Comparison of ENCODE assay signal across 23 cellular contexts in the genomic region with DNA sequence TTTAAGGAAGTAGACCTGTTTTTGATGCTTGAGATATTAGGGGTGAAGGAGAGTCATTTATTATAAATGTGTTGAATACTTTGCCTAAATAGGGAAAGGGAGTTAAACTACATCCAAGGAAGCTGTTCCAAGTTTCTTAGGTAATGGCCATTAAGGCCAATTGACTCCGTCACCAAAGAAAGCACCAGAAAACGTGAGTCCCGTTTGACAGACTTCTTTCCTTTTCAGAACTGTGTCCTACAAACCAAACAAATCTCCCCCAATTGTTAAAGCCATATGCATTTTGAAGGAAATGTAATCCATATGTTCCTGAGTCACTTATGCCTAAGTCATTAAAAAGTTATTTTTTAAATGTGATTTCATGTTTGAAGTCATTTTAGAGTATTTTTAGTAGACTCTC.
DNase-seq lines count a peak whose midpoint lies in the region; ATAC-seq, FAIRE-seq and TF ChIP-seq lines count a peak whose summit lies in the region.
"Had no signal": no experiment of that assay in that cellular context is flagged by ENCODE, and none has a peak within 500 bp of the region (broad histone marks: within the 10 kb centered on the region; RNA-seq: fewer than 3 reads in every experiment).

No MANE protein-coding gene starts in this region.

- DNase-seq in GM19239 (ENCODE audit: insufficient read length, low spot score) (no peak), SK-N-SH (no peak), fibroblast of the aortic adventitia (ENCODE audit: low read depth) (peak; percentile 60), nucleus accumbens (lab: John Stamatoyannopoulos, UW) (no peak), OCI-M1 (lab: John Stamatoyannopoulos, UW) (no peak), esophagus squamous epithelium (lab: John Stamatoyannopoulos, UW) (no peak)
- no peak for DNase-seq in activated effector memory CD4-positive, alpha-beta T cell treated with anti-CD3 and anti-CD28 coated beads, Interleukin-2, amount 50 U/mL, for 16 hours
- DNase-seq: activated effector memory CD4-positive, alpha-beta T cell treated with Interleukin-2 at 50 U/mL for 16 hours; AML-193; amniotic stem cell; effector memory CD4-positive, alpha-beta T cell; gastrocnemius medialis; mucosa of descending colon; NCI-H1417 treated with DMSO at 0.1 percent for 48 hours; NCI-H2171; NCI-H526 treated with DMSO at 0.1 percent for 48 hours; PC-9; right cardiac atrium; stimulated activated CD4-positive, alpha-beta T cell treated with anti-CD3 and anti-CD28 coated beads, Interleukin-1b, Interleukin-23, amount 100 ng/mL, for 48 hours; T1000 had no signal

- H3K4me3 ChIP-seq in SK-N-SH (ENCODE audit: low read depth in 2 of 2, low read length in 1 of 2): peak overlapping the region in 1 of 2 experiments; percentile 13; a peak in 1 of 4 replicates
- no peak overlapping the region for H3K4me3 ChIP-seq in fibroblast of the aortic adventitia (ENCODE audit: low read depth, low read length)
- no peak overlapping the region for H3K4me3 ChIP-seq in esophagus squamous epithelium
- H3K4me3 ChIP-seq: gastrocnemius medialis, mucosa of descending colon, PC-9, SJSA1 had no signal

- no peaks in the 10 kb centered on the region for H3K27me3 ChIP-seq in SK-N-SH (ENCODE audit: insufficient read depth)
- H3K27me3 ChIP-seq in esophagus squamous epithelium: no peaks in the 10 kb centered on the region
- H3K27me3 ChIP-seq: gastrocnemius medialis, SJSA1 had no signal

- H3F3A ChIP-seq in SK-N-SH (replicated peaks; ENCODE audit: insufficient read depth): peaks cover 9% of the 10 kb centered on the region

- peak overlapping the region; percentile 75; the same call in 1 of the 2 replicates for H2AFZ ChIP-seq in SK-N-SH (ENCODE audit: low read depth)
- H2AFZ ChIP-seq: PC-9 had no signal

- intact Hi-C loops in esophagus squamous epithelium (cut with DNase I): no loop called here

- no peaks in the 10 kb centered on the region for H3K9me3 ChIP-seq in SK-N-SH
- no peaks in the 10 kb centered on the region for H3K9me3 ChIP-seq in esophagus squamous epithelium
- H3K9me3 ChIP-seq: gastrocnemius medialis, mucosa of descending colon, SJSA1 had no signal

- H3K27me3 Mint-ChIP-seq in stimulated activated memory B cell treated with anti-CD40 and anti-IgM and Interleukin-4, amounts not matched to agents 10 μg/mL and 1 μg/mL and 100 μg/mL, for 72 hours: no peaks in the 10 kb centered on the region

- peaks cover 5 to 14% of the 10 kb centered on the region in 2 experiments; a peak in 2 of 4 replicates for H3K4me1 ChIP-seq in SK-N-SH (ENCODE audit: control insufficient read depth in 1 of 2, insufficient read depth in 2 of 2, low read depth in 1 of 2, low read length in 1 of 2)
- no peaks in the 10 kb centered on the region for H3K4me1 ChIP-seq in esophagus squamous epithelium
- H3K4me1 ChIP-seq: SJSA1 had no signal

- no peaks in the 10 kb centered on the region for H3K79me2 ChIP-seq in SK-N-SH (ENCODE audit: insufficient read depth)

- H3K9me3 Mint-ChIP-seq in stimulated activated memory B cell treated with anti-CD40 and anti-IgM and Interleukin-4, amounts not matched to agents 10 μg/mL and 1 μg/mL and 100 μg/mL, for 72 hours: no peaks in the 10 kb centered on the region

- peaks cover 29% of the 10 kb centered on the region for H3K4me1 Mint-ChIP-seq in stimulated activated memory B cell treated with anti-CD40 and anti-IgM and Interleukin-4, amounts not matched to agents 10 μg/mL and 1 μg/mL and 100 μg/mL, for 72 hours

- peak overlapping the region; percentile 85 for H3K27ac Mint-ChIP-seq in stimulated activated memory B cell treated with anti-CD40 and anti-IgM and Interleukin-4, amounts not matched to agents 10 μg/mL and 1 μg/mL and 100 μg/mL, for 72 hours

- no peak for ATAC-seq in stimulated activated memory B cell treated with anti-CD40 and anti-IgM and Interleukin-4, amounts not matched to agents 10 μg/mL and 1 μg/mL and 100 μg/mL, for 72 hours
- ATAC-seq: gastrocnemius medialis, mucosa of descending colon, right cardiac atrium had no signal

- peak; percentile 80 for FAIRE-seq in GM19239 (lab: Jason Lieb, UNC)
- FAIRE-seq: G401.6 had no signal

- CTCF ChIA-PET in SK-N-SH (lab: Yijun Ruan, JAX): no interaction called here

- TF ChIP-seq EP300 in SK-N-SH (IDR thresholded peaks at IDR 0.05; ENCODE audit: borderline replicate concordance in 1 of 2, low read depth in 1 of 2, low read length in 1 of 2): peak in 1 of 2 experiments; percentile 25; a peak in 1 of 4 replicates

- H3K4me3 Mint-ChIP-seq in stimulated activated memory B cell treated with anti-CD40 and anti-IgM and Interleukin-4, amounts not matched to agents 10 μg/mL and 1 μg/mL and 100 μg/mL, for 72 hours: no peak overlapping the region

- H3K27ac ChIP-seq in SK-N-SH (ENCODE audit: low read depth in 2 of 2, low read length in 1 of 2) (peak overlapping the region; percentile 47 to 75; a peak in 3 of 4 replicates), esophagus squamous epithelium (no peak overlapping the region)
- H3K27ac ChIP-seq: gastrocnemius medialis, PC-9, SJSA1 had no signal

- POLR2A ChIA-PET in SK-N-SH (lab: Yijun Ruan, JAX): no interaction called here

- H4K20me1 ChIP-seq in SK-N-SH (ENCODE audit: insufficient read depth): no peaks in the 10 kb centered on the region

- H3K36me3 ChIP-seq in SK-N-SH (replicated peaks in 1 of 2; ENCODE audit: control insufficient read depth in 1 of 2, insufficient read depth in 2 of 2, low read length in 1 of 2) (no peaks in the 10 kb centered on the region), esophagus squamous epithelium (no peaks in the 10 kb centered on the region)
- H3K36me3 ChIP-seq: gastrocnemius medialis, SJSA1 had no signal

- peak overlapping the region; percentile 17; the same call in 1 of the 2 replicates for H3K9ac ChIP-seq in SK-N-SH

- TF ChIP-seq CTCF in SK-N-SH (IDR thresholded peaks at IDR 0.05) (no peak), fibroblast of the aortic adventitia (IDR thresholded peaks at IDR 0.05; ENCODE audit: insufficient read depth, low read length) (no peak), esophagus squamous epithelium (IDR thresholded peaks at IDR 0.05) (no peak)

- no peak for TF ChIP-seq RAD21 in SK-N-SH (IDR thresholded peaks at IDR 0.05; ENCODE audit: low read length)

- peak overlapping the region; percentile 61 for H3K4me2 ChIP-seq in SK-N-SH
- H3K4me2 ChIP-seq: PC-9 had no signal

- peaks cover 18% of the 10 kb centered on the region for H3K36me3 Mint-ChIP-seq in stimulated activated memory B cell treated with anti-CD40 and anti-IgM and Interleukin-4, amounts not matched to agents 10 μg/mL and 1 μg/mL and 100 μg/mL, for 72 hours

- TF ChIP-seq POLR2A in esophagus squamous epithelium (IDR thresholded peaks at IDR 0.05): no peak

- no peaks in the 10 kb centered on the region for H3K9me2 ChIP-seq in SK-N-SH

- WGBS in SK-N-SH (ENCODE audit: low lambda C conversion rate): 23% methylated on average over 3 of the region's 3 CpGs
- 68 to 81% methylated on average over 3 of the region's 3 CpGs for WGBS in esophagus squamous epithelium, 2 donors

TF ChIP-seq in SK-N-SH, 30 proteins besides CTCF, POLR2A, EP300 and RAD21 (continues in another document):
- TF ChIP-seq TEAD4 (IDR thresholded peaks at IDR 0.05; ENCODE audit: borderline replicate concordance, insufficient read depth) (no peak), JUND (IDR thresholded peaks at IDR 0.05) (peak; percentile 32; the same call in 1 of the 2 replicates), RXRA (IDR thresholded peaks at IDR 0.05; ENCODE audit: borderline replicate concordance, low read depth) (peak; percentile 8; the same call in 1 of the 2 replicates), FOXM1 (IDR thresholded peaks at IDR 0.05; ENCODE audit: low read depth) (no peak), SIN3A (IDR thresholded peaks at IDR 0.05; ENCODE audit: borderline replicate concordance, low read depth, low read length) (no peak), FOXJ3 (CRISPR knock-in tag; IDR thresholded peaks at IDR 0.05) (no peak), FOSL2 (IDR thresholded peaks at IDR 0.05; ENCODE audit: borderline replicate concordance, low read depth) (peak; percentile 46; the same call in 1 of the 2 replicates)
- TF ChIP-seq, protein P1, sequence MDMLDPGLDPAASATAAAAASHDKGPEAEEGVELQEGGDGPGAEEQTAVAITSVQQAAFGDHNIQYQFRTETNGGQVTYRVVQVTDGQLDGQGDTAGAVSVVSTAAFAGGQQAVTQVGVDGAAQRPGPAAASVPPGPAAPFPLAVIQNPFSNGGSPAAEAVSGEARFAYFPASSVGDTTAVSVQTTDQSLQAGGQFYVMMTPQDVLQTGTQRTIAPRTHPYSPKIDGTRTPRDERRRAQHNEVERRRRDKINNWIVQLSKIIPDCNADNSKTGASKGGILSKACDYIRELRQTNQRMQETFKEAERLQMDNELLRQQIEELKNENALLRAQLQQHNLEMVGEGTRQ (IDR thresholded peaks at IDR 0.05; ENCODE audit: borderline replicate concordance, low read depth, low read length): no peak
- TF ChIP-seq, protein P2, sequence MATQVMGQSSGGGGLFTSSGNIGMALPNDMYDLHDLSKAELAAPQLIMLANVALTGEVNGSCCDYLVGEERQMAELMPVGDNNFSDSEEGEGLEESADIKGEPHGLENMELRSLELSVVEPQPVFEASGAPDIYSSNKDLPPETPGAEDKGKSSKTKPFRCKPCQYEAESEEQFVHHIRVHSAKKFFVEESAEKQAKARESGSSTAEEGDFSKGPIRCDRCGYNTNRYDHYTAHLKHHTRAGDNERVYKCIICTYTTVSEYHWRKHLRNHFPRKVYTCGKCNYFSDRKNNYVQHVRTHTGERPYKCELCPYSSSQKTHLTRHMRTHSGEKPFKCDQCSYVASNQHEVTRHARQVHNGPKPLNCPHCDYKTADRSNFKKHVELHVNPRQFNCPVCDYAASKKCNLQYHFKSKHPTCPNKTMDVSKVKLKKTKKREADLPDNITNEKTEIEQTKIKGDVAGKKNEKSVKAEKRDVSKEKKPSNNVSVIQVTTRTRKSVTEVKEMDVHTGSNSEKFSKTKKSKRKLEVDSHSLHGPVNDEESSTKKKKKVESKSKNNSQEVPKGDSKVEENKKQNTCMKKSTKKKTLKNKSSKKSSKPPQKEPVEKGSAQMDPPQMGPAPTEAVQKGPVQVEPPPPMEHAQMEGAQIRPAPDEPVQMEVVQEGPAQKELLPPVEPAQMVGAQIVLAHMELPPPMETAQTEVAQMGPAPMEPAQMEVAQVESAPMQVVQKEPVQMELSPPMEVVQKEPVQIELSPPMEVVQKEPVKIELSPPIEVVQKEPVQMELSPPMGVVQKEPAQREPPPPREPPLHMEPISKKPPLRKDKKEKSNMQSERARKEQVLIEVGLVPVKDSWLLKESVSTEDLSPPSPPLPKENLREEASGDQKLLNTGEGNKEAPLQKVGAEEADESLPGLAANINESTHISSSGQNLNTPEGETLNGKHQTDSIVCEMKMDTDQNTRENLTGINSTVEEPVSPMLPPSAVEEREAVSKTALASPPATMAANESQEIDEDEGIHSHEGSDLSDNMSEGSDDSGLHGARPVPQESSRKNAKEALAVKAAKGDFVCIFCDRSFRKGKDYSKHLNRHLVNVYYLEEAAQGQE (IDR thresholded peaks at IDR 0.05; ENCODE audit: low read depth, low read length): no peak

Comparison
In these comparisons a context has a peak if more than half of its experiments do, and no peak if none do; other contexts are left out.
1. H3K27ac ChIP-seq: peak in SK-N-SH (2 of 2); none in esophagus squamous epithelium (0 of 4).